In genomic region chr22:49097966-49098365, GRCh38 we compare ENCODE assay signal across 20 cellular contexts.
A peak's percentile ranks its signal among the peaks of the same experiment; 100 is the strongest.
DNase-seq lines count a peak whose midpoint lies in the region; ATAC-seq and TF ChIP-seq lines count a peak whose summit lies in the region.
"Had no signal": no experiment of that assay in that cellular context is flagged by ENCODE, and none has a peak within 500 bp of the region (broad histone marks: within the 10 kb centered on the region; RNA-seq: fewer than 3 reads in every experiment).

No MANE protein-coding gene starts in this region.

- no peak overlapping the region for H3K4me3 Mint-ChIP-seq in chondrocyte (ENCODE audit: unreplicated experiment)
- no peak overlapping the region for H3K4me3 Mint-ChIP-seq in stimulated activated naive CD8-positive, alpha-beta T cell treated with anti-CD3 and anti-CD28 coated beads, Interleukin-15, amount 100 ng/mL, for 72 hours
- H3K4me3 Mint-ChIP-seq: CD8-positive, alpha-beta memory T cell had no signal

- H3K36me3 ChIP-seq in spleen = no peaks in the 10 kb centered on the region
- H3K36me3 ChIP-seq: SJCRH30 had no signal

- H3K9me3 ChIP-seq in spleen = no peaks in the 10 kb centered on the region
- H3K9me3 ChIP-seq: SJCRH30 had no signal

- ATAC-seq in left cardiac atrium (peak in 1 of 2 donors; percentile 69), left ventricle myocardium superior (no peak)
- ATAC-seq in stimulated activated naive CD8-positive, alpha-beta T cell treated with anti-CD3 and anti-CD28 coated beads, Interleukin-15, amount 100 ng/mL, for 72 hours = no peak
- ATAC-seq: HCT116 had no signal

- no peaks in the 10 kb centered on the region for H3K9me3 Mint-ChIP-seq in chondrocyte (ENCODE audit: low read depth)
- no peaks in the 10 kb centered on the region for H3K9me3 Mint-ChIP-seq in stimulated activated naive CD8-positive, alpha-beta T cell treated with anti-CD3 and anti-CD28 coated beads, Interleukin-15, amount 100 ng/mL, for 72 hours
- H3K9me3 Mint-ChIP-seq: CD8-positive, alpha-beta memory T cell had no signal

- DNase-seq in left cardiac atrium (peak; percentile 39), left ventricle myocardium superior (no peak), chondrocyte (ENCODE audit: low spot score) (peak; percentile 39), medulla oblongata (ENCODE audit: extremely low spot score) (peak; percentile 12), spleen (peak; percentile 34), putamen (ENCODE audit: low spot score) (no peak), SKM-1 treated with dmso at 0.1 percent for 144 hours (lab: John Stamatoyannopoulos, UW; ENCODE audit: unreplicated experiment) (no peak)
- DNase-seq in stimulated activated naive CD8-positive, alpha-beta T cell treated with anti-CD3 and anti-CD28 coated beads, Interleukin-15, amount 100 ng/mL, for 72 hours = no peak
- DNase-seq: 8988T; AML-193; CD8-positive, alpha-beta memory T cell; DMS53; KG1; NCI-H1092; NCI-H1436; NCI-H187 treated with DMSO at 0.1 percent for 48 hours; NCI-H2107; NCI-H748 treated with DMSO at 0.1 percent for 48 hours; SJCRH30 had no signal

- H3K4me3 ChIP-seq in spleen = no peak overlapping the region
- H3K4me3 ChIP-seq: SJCRH30 had no signal

- no peaks in the 10 kb centered on the region for H3K27me3 Mint-ChIP-seq in chondrocyte (ENCODE audit: low read depth)
- peaks cover 13% of the 10 kb centered on the region for H3K27me3 Mint-ChIP-seq in stimulated activated naive CD8-positive, alpha-beta T cell treated with anti-CD3 and anti-CD28 coated beads, Interleukin-15, amount 100 ng/mL, for 72 hours

- TF ChIP-seq POLR2A in spleen (IDR thresholded peaks at IDR 0.05) = no peak

- no peak overlapping the region for H3K27ac Mint-ChIP-seq in chondrocyte (ENCODE audit: unreplicated experiment)
- no peak overlapping the region for H3K27ac Mint-ChIP-seq in stimulated activated naive CD8-positive, alpha-beta T cell treated with anti-CD3 and anti-CD28 coated beads, Interleukin-15, amount 100 ng/mL, for 72 hours
- H3K27ac Mint-ChIP-seq: CD8-positive, alpha-beta memory T cell had no signal

- peaks cover 6% of the 10 kb centered on the region for H3K4me1 Mint-ChIP-seq in chondrocyte (ENCODE audit: low read depth)
- no peaks in the 10 kb centered on the region for H3K4me1 Mint-ChIP-seq in stimulated activated naive CD8-positive, alpha-beta T cell treated with anti-CD3 and anti-CD28 coated beads, Interleukin-15, amount 100 ng/mL, for 72 hours
- H3K4me1 Mint-ChIP-seq: CD8-positive, alpha-beta memory T cell had no signal

- no peaks in the 10 kb centered on the region for H3K4me1 ChIP-seq in spleen
- H3K4me1 ChIP-seq: SJCRH30 had no signal

- 80 to 83% (median 80%) methylated on average over 10 of the region's 10 CpGs for WGBS in spleen, 5 donors

- H3K36me3 Mint-ChIP-seq in chondrocyte (ENCODE audit: low read depth) = no peaks in the 10 kb centered on the region
- H3K36me3 Mint-ChIP-seq: CD8-positive, alpha-beta memory T cell had no signal

- peaks cover 0 to 35% (median 0%) of the 10 kb centered on the region in 7 donors for H3K27me3 ChIP-seq in spleen (replicated peaks in 1 of 7)

- intact Hi-C loops in left cardiac atrium (cut with DNase I) (loop anchor here in 1 of 2 donors (10.0 kb wide), 1 partner anchor 47 kb away; no protein-coding TSS in a partner anchor), left ventricle myocardium superior (cut with micrococcal nuclease) (no loop called here), spleen (cut with DNase I; ENCODE audit: low total_unique reads) (no loop called here)

- TF ChIP-seq CTCF in chondrocyte (IDR thresholded peaks at IDR 0.05) (no peak), spleen (IDR thresholded peaks at IDR 0.05 in 8 of 11, conservative IDR thresholded peaks at IDR 0.05 in 3 of 11) (no peak)

- H3K27ac ChIP-seq in spleen = no peak overlapping the region
- H3K27ac ChIP-seq: SJCRH30 had no signal

Comparison
In these comparisons a context has a peak if more than half of its experiments do, and no peak if none do; other contexts are left out.
1. DNase-seq: peak in left cardiac atrium (single experiment), chondrocyte (single experiment), medulla oblongata (single experiment) and spleen (single experiment); none in left ventricle myocardium superior (single experiment), putamen (single experiment), stimulated activated naive CD8-positive, alpha-beta T cell treated with anti-CD3 and anti-CD28 coated beads, Interleukin-15, amount 100 ng/mL, for 72 hours (0 of 2) and SKM-1 treated with dmso at 0.1 percent for 144 hours (single experiment).